Comparison of ENCODE assay signal across 1 cellular context in the genomic region with DNA sequence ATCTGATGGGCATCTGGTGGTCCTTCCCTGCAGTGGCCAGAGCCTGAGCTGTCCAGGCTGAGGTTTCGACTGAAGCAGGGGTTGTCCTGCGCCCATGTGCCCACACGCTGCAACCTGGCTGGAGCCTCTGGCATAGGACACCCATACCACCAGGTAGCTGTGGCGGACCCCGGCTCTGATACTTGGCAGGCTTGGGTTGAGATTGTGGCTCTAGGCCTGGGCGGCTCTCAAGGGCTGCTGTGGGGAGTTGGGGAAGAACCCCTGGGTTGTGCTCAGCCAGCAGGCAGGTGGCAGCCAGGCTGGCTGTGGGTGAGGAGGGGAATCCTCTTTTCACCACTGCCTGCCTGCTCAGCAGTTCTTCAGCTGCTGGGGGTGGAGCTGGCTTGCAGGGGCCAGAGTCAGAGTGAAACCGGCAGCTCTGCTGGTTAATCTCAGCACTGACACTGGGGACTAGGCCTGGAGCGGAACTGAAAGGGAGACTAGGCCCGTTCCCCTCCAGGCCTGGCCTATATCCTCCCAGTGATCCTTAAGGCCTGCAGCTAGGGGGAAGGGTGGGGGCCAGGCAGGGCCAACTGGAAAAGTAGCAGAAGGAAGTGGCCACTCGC.
TF ChIP-seq lines count a peak whose summit lies in the region.

No MANE protein-coding gene starts in this region.

TF ChIP-seq in endothelial cell of umbilical vein, 7 proteins besides CTCF, POLR2A, EP300 and RAD21:
- TF ChIP-seq, protein P1, sequence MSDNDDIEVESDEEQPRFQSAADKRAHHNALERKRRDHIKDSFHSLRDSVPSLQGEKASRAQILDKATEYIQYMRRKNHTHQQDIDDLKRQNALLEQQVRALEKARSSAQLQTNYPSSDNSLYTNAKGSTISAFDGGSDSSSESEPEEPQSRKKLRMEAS (IDR thresholded peaks at IDR 0.05; ENCODE audit: insufficient read depth, insufficient read length), result no peak
- TF ChIP-seq JUN (IDR thresholded peaks at IDR 0.05; ENCODE audit: borderline replicate concordance, insufficient read depth, insufficient read length, low read depth), result no peak
- no peak for TF ChIP-seq MYC (IDR thresholded peaks at IDR 0.05; ENCODE audit: low read depth, low read length)
- TF ChIP-seq EZH2 (IDR thresholded peaks at IDR 0.05; ENCODE audit: borderline replicate concordance, low read depth, low read length, severe bottlenecking), result no peak
- no peak for TF ChIP-seq GATA2 (IDR thresholded peaks at IDR 0.05; ENCODE audit: insufficient read depth, insufficient read length, low read depth, low read length)
- no peak for TF ChIP-seq FOS (IDR thresholded peaks at IDR 0.05; ENCODE audit: borderline replicate concordance, insufficient read depth, low read length)
- no peak for TF ChIP-seq POLR2AphosphoS5 (IDR thresholded peaks at IDR 0.05; ENCODE audit: insufficient read depth, low read depth, low read length)
